11 cellular contexts compared by ENCODE assay signal in genomic region chr5:159034083-159034824, GRCh38.
A peak's percentile ranks its signal among the peaks of the same experiment; 100 is the strongest.
DNase-seq lines count a peak whose midpoint lies in the region; ATAC-seq and TF ChIP-seq lines count a peak whose summit lies in the region.
"Had no signal": no experiment of that assay in that cellular context is flagged by ENCODE, and none has a peak within 500 bp of the region (broad histone marks: within the 10 kb centered on the region; RNA-seq: fewer than 3 reads in every experiment).

No MANE protein-coding gene starts in this region.

- H3K9me3 ChIP-seq in heart right ventricle (peaks cover 0 to 4% (median 0%) of the 10 kb centered on the region in 11 donors), esophagus squamous epithelium (no peaks in the 10 kb centered on the region), vagina (no peaks in the 10 kb centered on the region)
- H3K9me3 ChIP-seq: MG63 had no signal

- H3K27me3 ChIP-seq in heart right ventricle: no peaks in the 10 kb centered on the region
- no peaks in the 10 kb centered on the region for H3K27me3 ChIP-seq in esophagus squamous epithelium
- no peaks in the 10 kb centered on the region for H3K27me3 ChIP-seq in vagina
- H3K27me3 ChIP-seq: MG63 had no signal

- peak in 7 of 8 donors; percentile 62 to 84 (median 77) for ATAC-seq in heart right ventricle
- peak; percentile 67 for ATAC-seq in HG03196 (IDR thresholded peaks at IDR 0.05; ENCODE audit: unreplicated experiment)

- H3K4me1 ChIP-seq in heart right ventricle (peaks cover 11 to 57% (median 37%) of the 10 kb centered on the region in 9 donors), esophagus squamous epithelium (peaks cover 0 to 44% (median 3%) of the 10 kb centered on the region in 3 donors), vagina (peaks cover 37% of the 10 kb centered on the region)

- H3K27ac ChIP-seq in heart right ventricle: peak overlapping the region; percentile 11 to 83 (median 67)
- peak overlapping the region in 3 of 4 donors; percentile 39 to 65 (median 61) for H3K27ac ChIP-seq in esophagus squamous epithelium
- peak overlapping the region; percentile 18 for H3K27ac ChIP-seq in vagina
- H3K27ac ChIP-seq: C4-2B had no signal

- WGBS in heart right ventricle, 2 donors: 60 to 70% methylated on average over 6 of the region's 6 CpGs
- 56 to 66% methylated on average over 6 of the region's 6 CpGs for WGBS in esophagus squamous epithelium, 2 donors

- no peak for TF ChIP-seq POLR2A in esophagus squamous epithelium (IDR thresholded peaks at IDR 0.05)
- no peak for TF ChIP-seq POLR2A in vagina (IDR thresholded peaks at IDR 0.05)

- DNase-seq in heart right ventricle: peak in 1 of 2 donors; percentile 57
- no peak for DNase-seq in cardiac septum (ENCODE audit: low spot score)
- no peak for DNase-seq in esophagus squamous epithelium (lab: John Stamatoyannopoulos, UW)
- no peak for DNase-seq in vagina (ENCODE audit: extremely low spot score in 2 of 2)
- no peak for DNase-seq in NCI-H1105 treated with DMSO at 0.1 percent for 48 hours (lab: John Stamatoyannopoulos, UW)
- no peak for DNase-seq in NCI-H2171 treated with DMSO at 0.1 percent for 48 hours (lab: John Stamatoyannopoulos, UW)
- DNase-seq in stimulated activated naive CD4-positive, alpha-beta T cell (lab: John Stamatoyannopoulos, UW): no peak
- DNase-seq: activated T-cell treated with anti-CD3 and anti-CD28 coated beads, Interleukin-2, amount 50 U/mL, for 1 hour; MG63 had no signal

- intact Hi-C loops in heart right ventricle (cut with DNase I): no loop called here
- intact Hi-C loops in cardiac septum (cut with DNase I): no loop called here
- intact Hi-C loops in esophagus squamous epithelium (cut with DNase I): no loop called here
- intact Hi-C loops in vagina (cut with DNase I): no loop called here

- no peaks in the 10 kb centered on the region for H3K36me3 ChIP-seq in heart right ventricle
- H3K36me3 ChIP-seq in esophagus squamous epithelium: no peaks in the 10 kb centered on the region
- no peaks in the 10 kb centered on the region for H3K36me3 ChIP-seq in vagina
- H3K36me3 ChIP-seq: MG63 had no signal

- no peak for TF ChIP-seq CTCF in heart right ventricle (IDR thresholded peaks at IDR 0.05)
- no peak for TF ChIP-seq CTCF in esophagus squamous epithelium (IDR thresholded peaks at IDR 0.05)
- no peak for TF ChIP-seq CTCF in vagina (IDR thresholded peaks at IDR 0.05)

- H3K4me3 ChIP-seq in heart right ventricle (no peak overlapping the region), esophagus squamous epithelium (peak overlapping the region in 1 of 4 donors; percentile 34), vagina (no peak overlapping the region)
- H3K4me3 ChIP-seq: MG63 had no signal
